In genomic region chr6:151242420-151242841, GRCh38 we compare ENCODE assay signal across 14 cellular contexts. TPM values are rescaled to one million over a fixed set of nuclear protein-coding genes. Genes with fewer than 3 reads are reported as not detected.
DNase-seq lines count a peak whose midpoint lies in the region; ATAC-seq and TF ChIP-seq lines count a peak whose summit lies in the region.
"Had no signal": no experiment of that assay in that cellular context is flagged by ENCODE, and none has a peak within 500 bp of the region (broad histone marks: within the 10 kb centered on the region; RNA-seq: fewer than 3 reads in every experiment).

No MANE protein-coding gene starts in this region.

- no peak for TF ChIP-seq POLR2A in uterus (IDR thresholded peaks at IDR 0.05)

- H3K36me3 Mint-ChIP-seq in brain, result peaks cover 31% of the 10 kb centered on the region
- H3K36me3 Mint-ChIP-seq: stimulated activated memory B cell treated with anti-CD40 and anti-IgM and Interleukin-4, amounts not matched to agents 10 μg/mL and 1 μg/mL and 100 μg/mL, for 72 hours had no signal

- peaks cover 12% of the 10 kb centered on the region for H3K27me3 Mint-ChIP-seq in brain

- peak overlapping the region; percentile 7 to 95 (median 81) for H3K27ac Mint-ChIP-seq in brain
- H3K27ac Mint-ChIP-seq: B cell; stimulated activated memory B cell treated with anti-CD40 and anti-IgM and Interleukin-4, amounts not matched to agents 10 μg/mL and 1 μg/mL and 100 μg/mL, for 72 hours had no signal

- H3K4me3 ChIP-seq in right atrium auricular region, result peak overlapping the region; percentile 68 to 80
- H3K4me3 ChIP-seq in mesodermal cell (ENCODE audit: extremely low read depth, insufficient read depth, low read length, poor library complexity, severe bottlenecking), result peak overlapping the region; percentile 87
- peak overlapping the region; percentile 76 to 90 for H3K4me3 ChIP-seq in uterus
- H3K4me3 ChIP-seq: skin epidermis had no signal

- H3K27ac ChIP-seq in right atrium auricular region (peak overlapping the region in 1 of 2 donors; percentile 85), mesodermal cell (ENCODE audit: low read depth, low read length, severe bottlenecking) (peak overlapping the region; percentile 38), uterus (peak overlapping the region in 1 of 2 donors; percentile 94)
- H3K27ac ChIP-seq: cardiac muscle cell, skin epidermis had no signal

- H3K9me3 ChIP-seq in right atrium auricular region, result no peaks in the 10 kb centered on the region
- H3K9me3 ChIP-seq in mesodermal cell (ENCODE audit: control insufficient read depth, low read length), result no peaks in the 10 kb centered on the region
- no peaks in the 10 kb centered on the region for H3K9me3 ChIP-seq in uterus

- H3K9me3 Mint-ChIP-seq in brain, result no peaks in the 10 kb centered on the region
- H3K9me3 Mint-ChIP-seq: stimulated activated memory B cell treated with anti-CD40 and anti-IgM and Interleukin-4, amounts not matched to agents 10 μg/mL and 1 μg/mL and 100 μg/mL, for 72 hours had no signal

- H3K4me3 Mint-ChIP-seq in brain, result peak overlapping the region; percentile 82 to 96 (median 87)
- H3K4me3 Mint-ChIP-seq: stimulated activated memory B cell treated with anti-CD40 and anti-IgM and Interleukin-4, amounts not matched to agents 10 μg/mL and 1 μg/mL and 100 μg/mL, for 72 hours had no signal

- peaks cover 50% of the 10 kb centered on the region for H3K4me1 Mint-ChIP-seq in brain

- H3K27me3 ChIP-seq in right atrium auricular region (no peaks in the 10 kb centered on the region), uterus (no peaks in the 10 kb centered on the region)
- H3K27me3 ChIP-seq: cardiac muscle cell had no signal

- WGBS in mesodermal cell (ENCODE audit: insufficient coverage in 2 of 2), 2 experiments, result 87 to 93% methylated on average over 3 to 5 of the region's 7 CpGs

- TF ChIP-seq CTCF in right atrium auricular region (IDR thresholded peaks at IDR 0.05) (no peak), brain (conservative IDR thresholded peaks at IDR 0.05) (no peak), uterus (IDR thresholded peaks at IDR 0.05) (no peak)

- H3K4me1 ChIP-seq in right atrium auricular region (peaks cover 0 to 6% of the 10 kb centered on the region in 2 donors), mesodermal cell (ENCODE audit: control insufficient read depth, insufficient read depth, low read length, poor library complexity, severe bottlenecking) (peaks cover 14% of the 10 kb centered on the region), uterus (no peaks in the 10 kb centered on the region)

- no peak for ATAC-seq in left colon
- ATAC-seq: stimulated activated memory B cell treated with anti-CD40 and anti-IgM and Interleukin-4, amounts not matched to agents 10 μg/mL and 1 μg/mL and 100 μg/mL, for 72 hours had no signal

- H3K36me3 ChIP-seq in right atrium auricular region (no peaks in the 10 kb centered on the region), mesodermal cell (ENCODE audit: control insufficient read depth, insufficient read depth, low read length) (peaks cover 30% of the 10 kb centered on the region), uterus (no peaks in the 10 kb centered on the region)
- H3K36me3 ChIP-seq: cardiac muscle cell had no signal

- DNase-seq in right atrium auricular region (ENCODE audit: low spot score) (no peak), cardiac septum (ENCODE audit: low spot score) (no peak), uterus (no peak), HCEC 1CT (no peak), NCI-H187 (lab: John Stamatoyannopoulos, UW) (no peak), left colon (no peak)
- DNase-seq: activated CD4-positive, alpha-beta T cell treated with anti-CD3 and anti-CD28 coated beads, Interleukin-2, amount 50 U/mL, for 4 hours; NCI-H1694 had no signal

- intact Hi-C loops in cardiac septum (cut with DNase I), result loop anchor here (5.0 kb wide), 1 partner anchor 230 kb away; no protein-coding TSS in a partner anchor
- intact Hi-C loops in uterus (cut with DNase I; ENCODE audit: low total_unique reads), result loop anchor here (10.0 kb wide), 1 partner anchor 82 kb away; no protein-coding TSS in a partner anchor
- intact Hi-C loops in left colon (cut with DNase I, micrococcal nuclease), result loop anchor here in 1 of 2 donors (10.0 kb wide), 1 partner anchor 228 kb away; no protein-coding TSS in a partner anchor

RNA-seq across cellular contexts. Expression of gene AKAP12, which starts 2.7 kb away (rescaled TPM):
- total RNA-seq in right atrium auricular region (10 to 100 TPM; 27.7 to 40.1 TPM), cardiac septum (15.4 TPM), uterus (100 to 1,000 TPM in 1 of 4 donors, 10 to 100 TPM in 3; 47.6 to 218 (median 70.2) TPM), left colon (10 to 100 TPM in 1 of 2 donors, 1 to 10 TPM in 1; 9.4 to 25.2 TPM)
- 76.5 TPM for polyA plus RNA-seq in brain (ENCODE audit: insufficient read depth, low read depth, low replicate concordance)
- 156 TPM for polyA plus RNA-seq in mesodermal cell (2013, experiment 1 of 2)
- polyA plus RNA-seq in mesodermal cell (2013, experiment 2 of 2), result 143 TPM
